In the genomic region with DNA sequence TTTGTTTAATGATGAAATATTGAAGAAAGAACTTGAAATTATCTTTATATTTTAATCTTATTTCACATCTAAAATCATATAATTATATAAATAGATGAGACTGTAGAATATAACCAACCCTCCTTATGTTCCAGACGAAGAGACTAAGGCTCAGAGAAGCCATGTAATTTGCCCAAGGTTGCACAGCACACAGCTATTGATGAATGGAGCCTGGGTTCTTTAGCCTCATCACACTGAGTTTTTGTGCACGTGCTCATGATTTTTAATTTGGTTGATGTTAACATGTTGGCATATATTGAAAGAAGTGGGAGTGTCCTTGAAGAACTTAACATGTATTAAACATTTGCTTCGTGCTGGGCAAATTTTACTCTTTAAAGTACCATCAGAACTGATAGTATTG, we compare ENCODE assay signal across 28 cellular contexts.
"Had no signal": no experiment of that assay in that cellular context is flagged by ENCODE, and none has a peak within 500 bp of the region (broad histone marks: within the 10 kb centered on the region; RNA-seq: fewer than 3 reads in every experiment).

No MANE protein-coding gene starts in this region.

- H3K27me3 ChIP-seq: brain microvascular endothelial cell, dorsolateral prefrontal cortex had no signal

- DNase-seq: activated B cell treated with CpG ODN at 0.5 μM for 24 hours; activated CD4-positive, alpha-beta T cell treated with anti-CD3 and anti-CD28 coated beads for 48 hours; activated CD4-positive, alpha-beta T cell treated with anti-CD3 and anti-CD28 coated beads, Interleukin-2, amount 50 U/mL, for 1 hour; activated CD4-positive, alpha-beta T cell treated with anti-CD3 and anti-CD28 coated beads, Interleukin-2, amount 50 U/mL, for 48 hours; activated CD8-positive, alpha-beta memory T cell treated with anti-CD3 and anti-CD28 coated beads for 24 hours; activated CD8-positive, alpha-beta T cell treated with anti-CD3 and anti-CD28 coated beads for 36 hours; activated effector memory CD4-positive, alpha-beta T cell treated with Interleukin-2 at 50 U/mL for 16 hours; activated gamma-delta T cell treated with Interleukin-2 at 50 U/mL for 16 hours; activated naive CD4-positive, alpha-beta T cell treated with anti-CD3 and anti-CD28 coated beads, Interleukin-2, amount 50 U/mL, for 16 hours; activated naive CD4-positive, alpha-beta T cell treated with Interleukin-2 at 50 U/mL for 16 hours; activated T-cell treated with anti-CD3 and anti-CD28 coated beads, Interleukin-2, amount 50 U/mL, for 4 hours; amniotic stem cell; anterior cingulate cortex; brain microvascular endothelial cell; dorsolateral prefrontal cortex; effector memory CD4-positive, alpha-beta T cell; endodermal cell; head of caudate nucleus; T-helper 17 cell; T1000; WERI-Rb-1 had no signal

- H3K4me3 ChIP-seq: coronary artery, dorsolateral prefrontal cortex had no signal

- FAIRE-seq: astrocyte, bronchial epithelial cell, frontal cortex had no signal

- ATAC-seq: activated CD4-positive, CD25-positive, alpha-beta regulatory T cell treated with anti-CD3 and anti-CD28 coated beads, Interleukin-2, amount 50 U/mL, for 24 hours; activated CD8-positive, alpha-beta T cell treated with anti-CD3 and anti-CD28 coated beads for 36 hours; activated T-cell treated with anti-CD3 and anti-CD28 coated beads, Interleukin-2, amount 50 U/mL, for 4 hours; activated T-helper 17 cell treated with anti-CD3 and anti-CD28 coated beads, Interleukin-2, amount 50 U/mL, for 72 hours; esophagus mucosa; T-helper 17 cell had no signal

- H3K27ac ChIP-seq: coronary artery, dorsolateral prefrontal cortex, WERI-Rb-1 had no signal

- H3K36me3 ChIP-seq: WERI-Rb-1 had no signal
